In genomic region chr3:46221936-46222335, GRCh38 we compare ENCODE assay signal across 23 cellular contexts. TPM values are rescaled to one million over a fixed set of nuclear protein-coding genes. Genes with fewer than 3 reads are reported as not detected.
"Had no signal": no experiment of that assay in that cellular context is flagged by ENCODE, and none has a peak within 500 bp of the region (broad histone marks: within the 10 kb centered on the region; RNA-seq: fewer than 3 reads in every experiment).

No MANE protein-coding gene starts in this region.

- H3K27ac ChIP-seq: ascending aorta, psoas muscle, testis had no signal

- H3K27me3 Mint-ChIP-seq: activated naive CD8-positive, alpha-beta T cell had no signal

- H3K4me3 ChIP-seq: ascending aorta, dorsolateral prefrontal cortex, mucosa of descending colon, psoas muscle, testis had no signal

- H3K27ac Mint-ChIP-seq: activated naive CD8-positive, alpha-beta T cell; stimulated activated naive CD8-positive, alpha-beta T cell treated with anti-CD3 and anti-CD28 coated beads, Interleukin-15, Interleukin-2, amounts not matched to agents 100 ng/mL and 50 ng/mL, for 24 hours had no signal

- H3K4me3 Mint-ChIP-seq: activated naive CD8-positive, alpha-beta T cell; natural killer cell; stimulated activated naive CD8-positive, alpha-beta T cell treated with anti-CD3 and anti-CD28 coated beads, Interleukin-15, Interleukin-2, amounts not matched to agents 100 ng/mL and 50 ng/mL, for 24 hours had no signal

- ATAC-seq: natural killer cell, psoas muscle had no signal

- H3K36me3 ChIP-seq: ascending aorta had no signal

- H3K4me1 ChIP-seq: ascending aorta, psoas muscle, testis had no signal

- H3K27me3 ChIP-seq: ascending aorta, dorsolateral prefrontal cortex, testis had no signal

- H3K9me3 Mint-ChIP-seq: natural killer cell had no signal

- DNase-seq: activated CD4-positive, CD25-positive, alpha-beta regulatory T cell; activated gamma-delta T cell; activated T-cell treated with anti-CD3 and anti-CD28 coated beads, Interleukin-2, amount 50 U/mL, for 48 hours; dorsolateral prefrontal cortex; glutamatergic neuron; mucosa of descending colon; natural killer cell; occipital lobe; psoas muscle; stimulated activated CD4-positive, alpha-beta T cell treated with anti-CD3 and anti-CD28 coated beads, Interleukin-12 subunit alpha, Interleukin-12 subunit beta, amount 100 ng/mL, for 4 hours; stimulated activated CD4-positive, alpha-beta T cell treated with anti-CD3 and anti-CD28 coated beads, Interleukin-2, amount 100 ng/mL, for 48 hours; SW 1271; testis had no signal

- H3K9me3 ChIP-seq: ascending aorta, mucosa of descending colon, testis had no signal

- H3K36me3 Mint-ChIP-seq: natural killer cell had no signal

RNA-seq across cellular contexts. Expression of gene CCR1, which starts 13.8 kb away (rescaled TPM):
- total RNA-seq: bronchial epithelial cell, chondrocyte, lung microvascular endothelial cell had no signal

RNA-seq across cellular contexts. Expression of gene CCR3, which starts 20.3 kb away (rescaled TPM):
- total RNA-seq: ascending aorta, bronchial epithelial cell, chondrocyte, esophagus mucosa, fibroblast of villous mesenchyme, lung microvascular endothelial cell, occipital lobe, sciatic nerve, testis, urinary bladder had no signal
- polyA plus RNA-seq: urinary bladder had no signal
